Comparison of ENCODE assay signal across 15 cellular contexts in the genomic region with DNA sequence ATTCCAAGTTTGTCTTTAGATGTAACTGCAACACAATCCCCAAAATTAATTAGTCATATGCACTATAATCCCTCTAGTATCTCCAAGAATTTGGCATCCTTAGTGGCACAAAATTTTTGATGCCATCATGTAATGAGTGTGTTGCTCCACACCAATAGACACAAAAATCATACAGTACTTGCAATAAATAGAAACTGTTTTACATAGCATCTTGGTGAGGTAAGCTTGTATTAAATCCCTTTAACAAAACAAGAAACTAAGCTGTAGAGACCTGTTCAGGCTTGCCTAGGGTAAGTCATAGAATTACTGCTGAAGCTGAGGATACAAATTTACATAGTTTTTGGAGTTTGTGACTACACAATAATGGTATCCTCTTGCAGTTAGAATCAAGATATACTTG.
DNase-seq lines count a peak whose midpoint lies in the region; ATAC-seq, FAIRE-seq and TF ChIP-seq lines count a peak whose summit lies in the region.
"Had no signal": no experiment of that assay in that cellular context is flagged by ENCODE, and none has a peak within 500 bp of the region (broad histone marks: within the 10 kb centered on the region; RNA-seq: fewer than 3 reads in every experiment).

No MANE protein-coding gene starts in this region.

- no peaks in the 10 kb centered on the region for H3K9me3 Mint-ChIP-seq in neural progenitor cell
- H3K9me3 Mint-ChIP-seq: naive B cell had no signal

- H3K9me3 ChIP-seq in neural progenitor cell (ENCODE audit: low read depth), result no peaks in the 10 kb centered on the region
- H3K9me3 ChIP-seq: sigmoid colon had no signal

- DNase-seq in GM12892 (ENCODE audit: insufficient read length) (no peak), astrocyte of the spinal cord (ENCODE audit: low read depth, low spot score) (peak; percentile 14), neural progenitor cell (ENCODE audit: low spot score) (no peak), T1000 (lab: John Stamatoyannopoulos, UW) (no peak), DMS53 treated with DMSO at 0.1 percent for 48 hours (lab: John Stamatoyannopoulos, UW; ENCODE audit: unreplicated experiment) (no peak), caudate nucleus (lab: John Stamatoyannopoulos, UW) (no peak)
- DNase-seq: activated CD4-positive, alpha-beta T cell treated with anti-CD3 and anti-CD28 coated beads, Interleukin-2, amount 50 U/mL, for 1 hour; COR-L47; naive B cell; sigmoid colon; T-helper 2 cell had no signal

- ATAC-seq in HG03432 (IDR thresholded peaks at IDR 0.05; ENCODE audit: unreplicated experiment) (peak; percentile 84), HG03159 (IDR thresholded peaks at IDR 0.05; ENCODE audit: unreplicated experiment) (no peak)
- ATAC-seq: Panc1 had no signal

- H3K27me3 ChIP-seq in neural progenitor cell, result no peaks in the 10 kb centered on the region
- H3K27me3 ChIP-seq: cardiac muscle cell, sigmoid colon had no signal

- H3K27ac Mint-ChIP-seq in neural progenitor cell, result no peak overlapping the region
- H3K27ac Mint-ChIP-seq: naive B cell had no signal

- H3K27ac ChIP-seq in neural progenitor cell (no peak overlapping the region), caudate nucleus (ENCODE audit: low read depth, low read length) (no peak overlapping the region)
- H3K27ac ChIP-seq: cardiac muscle cell, sigmoid colon had no signal

- H3K36me3 ChIP-seq in neural progenitor cell, result no peaks in the 10 kb centered on the region
- H3K36me3 ChIP-seq: cardiac muscle cell, sigmoid colon had no signal

- in situ Hi-C loops in astrocyte of the spinal cord (cut with HindIII; ENCODE audit: low sequenced_read_pairs), result no loop called here

- TF ChIP-seq POLR2A in GM12892 (IDR thresholded peaks at IDR 0.05; ENCODE audit: low read depth, low read length), result no peak

- no peak overlapping the region for H3K4me2 ChIP-seq in neural progenitor cell

- TF ChIP-seq CTCF in astrocyte of the spinal cord (IDR thresholded peaks at IDR 0.05; ENCODE audit: low read depth, low read length), result no peak
- no peak for TF ChIP-seq CTCF in neural progenitor cell (IDR thresholded peaks at IDR 0.05)

- H3K4me1 Mint-ChIP-seq in neural progenitor cell, result no peaks in the 10 kb centered on the region
- H3K4me1 Mint-ChIP-seq: naive B cell had no signal

- H2AFZ ChIP-seq in neural progenitor cell (replicated peaks), result peak overlapping the region; percentile 53

- peak; percentile 69 for FAIRE-seq in GM12892 (lab: Jason Lieb, UNC)

- H3K9ac ChIP-seq in neural progenitor cell, result no peak overlapping the region

- peaks cover 5% of the 10 kb centered on the region for H3K4me1 ChIP-seq in neural progenitor cell
- H3K4me1 ChIP-seq: sigmoid colon had no signal

- no peak overlapping the region for H3K4me3 Mint-ChIP-seq in neural progenitor cell
- H3K4me3 Mint-ChIP-seq: naive B cell had no signal

- H4K20me1 ChIP-seq in neural progenitor cell (ENCODE audit: low read depth), result no peaks in the 10 kb centered on the region

- H3K27me3 Mint-ChIP-seq in neural progenitor cell (ENCODE audit: insufficient read depth, low read depth), result no peaks in the 10 kb centered on the region

- no peaks in the 10 kb centered on the region for H3K36me3 Mint-ChIP-seq in neural progenitor cell
- H3K36me3 Mint-ChIP-seq: naive B cell had no signal

- H3F3A ChIP-seq in neural progenitor cell (ENCODE audit: low read depth), result no peaks in the 10 kb centered on the region

- no peaks in the 10 kb centered on the region for H3K79me2 ChIP-seq in neural progenitor cell (ENCODE audit: low read depth)

- no peak overlapping the region for H3K4me3 ChIP-seq in astrocyte of the spinal cord (ENCODE audit: low read depth, low read length)
- H3K4me3 ChIP-seq in neural progenitor cell, result no peak overlapping the region
- H3K4me3 ChIP-seq: cardiac muscle cell, sigmoid colon had no signal
